In the genomic region with DNA sequence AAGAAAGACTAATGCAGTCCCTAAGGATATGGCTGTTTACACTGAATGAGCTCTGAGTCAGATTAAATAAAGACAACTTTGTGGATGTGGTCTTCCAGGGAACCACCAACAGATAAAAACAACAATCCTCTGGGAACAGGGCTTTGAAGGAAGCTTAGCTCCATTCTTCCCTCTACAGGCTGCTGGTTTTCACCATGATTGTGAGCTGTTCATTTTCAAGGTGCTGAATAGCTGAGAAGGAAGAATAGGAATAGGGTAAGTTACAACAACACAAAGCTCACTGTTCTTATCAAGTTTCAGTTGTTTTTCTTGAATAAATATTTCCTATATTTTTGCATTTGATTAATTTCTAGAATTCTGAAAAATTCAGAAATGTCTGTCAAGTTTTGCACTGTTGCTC, we compare ENCODE assay signal across 13 cellular contexts. TPM values are rescaled to one million over a fixed set of nuclear protein-coding genes. Genes with fewer than 3 reads are reported as not detected.
A peak's percentile ranks its signal among the peaks of the same experiment; 100 is the strongest.
DNase-seq lines count a peak whose midpoint lies in the region; ATAC-seq and TF ChIP-seq lines count a peak whose summit lies in the region.
"Had no signal": no experiment of that assay in that cellular context is flagged by ENCODE, and none has a peak within 500 bp of the region (broad histone marks: within the 10 kb centered on the region; RNA-seq: fewer than 3 reads in every experiment).

No MANE protein-coding gene starts in this region.

- no peak for ATAC-seq in left lung
- ATAC-seq: activated T-helper 17 cell treated with anti-CD3 and anti-CD28 coated beads, Interleukin-2, amount 50 U/mL, for 72 hours had no signal

- H3K27me3 ChIP-seq in cardiac muscle cell (no peaks in the 10 kb centered on the region), right atrium auricular region (no peaks in the 10 kb centered on the region), SK-N-SH (ENCODE audit: insufficient read depth) (no peaks in the 10 kb centered on the region; the same call in 1 of the 2 replicates), left lung (peaks cover 0 to 2% of the 10 kb centered on the region in 2 donors)

- H4K20me1 ChIP-seq in SK-N-SH (ENCODE audit: insufficient read depth): no peaks in the 10 kb centered on the region

- no peak overlapping the region for H3K9ac ChIP-seq in SK-N-SH

- intact Hi-C loops in left lung (cut with DNase I): no loop called here

- H2AFZ ChIP-seq in SK-N-SH (ENCODE audit: low read depth): no peak overlapping the region

- TF ChIP-seq CTCF in cardiac muscle cell (IDR thresholded peaks at IDR 0.05; ENCODE audit: low read depth, low read length): peak; percentile 30
- TF ChIP-seq CTCF in right atrium auricular region (IDR thresholded peaks at IDR 0.05): no peak
- TF ChIP-seq CTCF in SK-N-SH (IDR thresholded peaks at IDR 0.05): peak; percentile 23
- peak; percentile 43 for TF ChIP-seq CTCF in fibroblast of the aortic adventitia (IDR thresholded peaks at IDR 0.05; ENCODE audit: insufficient read depth, low read length)
- TF ChIP-seq CTCF in left lung (IDR thresholded peaks at IDR 0.05): no peak

- CTCF ChIA-PET in SK-N-SH (lab: Yijun Ruan, JAX): interaction anchor here (0.8 kb wide), 1 partner anchor 562 kb away, joined by 3 read pairs; no protein-coding TSS in a partner anchor

- H3K4me2 ChIP-seq in SK-N-SH: no peak overlapping the region

- H3K9me3 ChIP-seq in cardiac muscle cell (ENCODE audit: low read depth): no peaks in the 10 kb centered on the region
- H3K9me3 ChIP-seq in right atrium auricular region: no peaks in the 10 kb centered on the region
- H3K9me3 ChIP-seq in SK-N-SH: no peaks in the 10 kb centered on the region
- no peaks in the 10 kb centered on the region for H3K9me3 ChIP-seq in left lung

- H3K9me2 ChIP-seq in SK-N-SH: no peaks in the 10 kb centered on the region

- no peak overlapping the region for H3K4me3 ChIP-seq in cardiac muscle cell
- no peak overlapping the region for H3K4me3 ChIP-seq in right atrium auricular region
- H3K4me3 ChIP-seq in SK-N-SH (ENCODE audit: low read depth in 2 of 2, low read length in 1 of 2): no peak overlapping the region
- H3K4me3 ChIP-seq in fibroblast of the aortic adventitia (ENCODE audit: low read depth, low read length): no peak overlapping the region
- H3K4me3 ChIP-seq in left lung: no peak overlapping the region

- no peak for TF ChIP-seq RAD21 in SK-N-SH (IDR thresholded peaks at IDR 0.05; ENCODE audit: low read length)

- POLR2A ChIA-PET in SK-N-SH (lab: Yijun Ruan, JAX): no interaction called here

- no peaks in the 10 kb centered on the region for H3K36me3 ChIP-seq in cardiac muscle cell
- no peaks in the 10 kb centered on the region for H3K36me3 ChIP-seq in right atrium auricular region
- H3K36me3 ChIP-seq in SK-N-SH (replicated peaks in 1 of 2; ENCODE audit: control insufficient read depth in 1 of 2, insufficient read depth in 2 of 2, low read length in 1 of 2): no peaks in the 10 kb centered on the region
- H3K36me3 ChIP-seq in left lung: no peaks in the 10 kb centered on the region

- TF ChIP-seq EP300 in SK-N-SH (IDR thresholded peaks at IDR 0.05; ENCODE audit: borderline replicate concordance in 1 of 2, low read depth in 1 of 2, low read length in 1 of 2): no peak

- H3K4me1 ChIP-seq in cardiac muscle cell (ENCODE audit: low read depth): no peaks in the 10 kb centered on the region
- no peaks in the 10 kb centered on the region for H3K4me1 ChIP-seq in right atrium auricular region
- no peaks in the 10 kb centered on the region for H3K4me1 ChIP-seq in SK-N-SH (ENCODE audit: control insufficient read depth in 1 of 2, insufficient read depth in 2 of 2, low read depth in 1 of 2, low read length in 1 of 2)
- no peaks in the 10 kb centered on the region for H3K4me1 ChIP-seq in left lung

- H3K79me2 ChIP-seq in SK-N-SH (ENCODE audit: insufficient read depth): no peaks in the 10 kb centered on the region

- H3K27ac ChIP-seq in cardiac muscle cell (no peak overlapping the region), right atrium auricular region (no peak overlapping the region), SK-N-SH (ENCODE audit: low read depth in 2 of 2, low read length in 1 of 2) (no peak overlapping the region), left lung (no peak overlapping the region)

- peak; percentile 44 to 62 for DNase-seq in cardiac muscle cell (ENCODE audit: low read depth in 1 of 2, low spot score in 1 of 2)
- DNase-seq in right atrium auricular region (ENCODE audit: low spot score): no peak
- no peak for DNase-seq in SK-N-SH
- DNase-seq in fibroblast of the aortic adventitia (ENCODE audit: low read depth): peak; percentile 48
- DNase-seq in NCI-H774 (lab: John Stamatoyannopoulos, UW): no peak
- DNase-seq in CD1c-positive myeloid dendritic cell (ENCODE audit: extremely low spot score): no peak
- no peak for DNase-seq in Ammon's horn (ENCODE audit: low spot score)
- no peak for DNase-seq in left lung
- DNase-seq: AML-193; NCI-H2107; Right ventricle myocardium superior; stimulated activated CD4-positive, alpha-beta T cell treated with anti-CD3 and anti-CD28 coated beads, Interleukin-2, amount 100 ng/mL, for 48 hours had no signal

- H3F3A ChIP-seq in SK-N-SH (replicated peaks; ENCODE audit: insufficient read depth): no peaks in the 10 kb centered on the region

TF ChIP-seq in SK-N-SH, 30 proteins besides CTCF, POLR2A, EP300 and RAD21:
- no peak for TF ChIP-seq MXI1 (IDR thresholded peaks at IDR 0.05; ENCODE audit: low read depth, low read length)
- TF ChIP-seq, protein P1, sequence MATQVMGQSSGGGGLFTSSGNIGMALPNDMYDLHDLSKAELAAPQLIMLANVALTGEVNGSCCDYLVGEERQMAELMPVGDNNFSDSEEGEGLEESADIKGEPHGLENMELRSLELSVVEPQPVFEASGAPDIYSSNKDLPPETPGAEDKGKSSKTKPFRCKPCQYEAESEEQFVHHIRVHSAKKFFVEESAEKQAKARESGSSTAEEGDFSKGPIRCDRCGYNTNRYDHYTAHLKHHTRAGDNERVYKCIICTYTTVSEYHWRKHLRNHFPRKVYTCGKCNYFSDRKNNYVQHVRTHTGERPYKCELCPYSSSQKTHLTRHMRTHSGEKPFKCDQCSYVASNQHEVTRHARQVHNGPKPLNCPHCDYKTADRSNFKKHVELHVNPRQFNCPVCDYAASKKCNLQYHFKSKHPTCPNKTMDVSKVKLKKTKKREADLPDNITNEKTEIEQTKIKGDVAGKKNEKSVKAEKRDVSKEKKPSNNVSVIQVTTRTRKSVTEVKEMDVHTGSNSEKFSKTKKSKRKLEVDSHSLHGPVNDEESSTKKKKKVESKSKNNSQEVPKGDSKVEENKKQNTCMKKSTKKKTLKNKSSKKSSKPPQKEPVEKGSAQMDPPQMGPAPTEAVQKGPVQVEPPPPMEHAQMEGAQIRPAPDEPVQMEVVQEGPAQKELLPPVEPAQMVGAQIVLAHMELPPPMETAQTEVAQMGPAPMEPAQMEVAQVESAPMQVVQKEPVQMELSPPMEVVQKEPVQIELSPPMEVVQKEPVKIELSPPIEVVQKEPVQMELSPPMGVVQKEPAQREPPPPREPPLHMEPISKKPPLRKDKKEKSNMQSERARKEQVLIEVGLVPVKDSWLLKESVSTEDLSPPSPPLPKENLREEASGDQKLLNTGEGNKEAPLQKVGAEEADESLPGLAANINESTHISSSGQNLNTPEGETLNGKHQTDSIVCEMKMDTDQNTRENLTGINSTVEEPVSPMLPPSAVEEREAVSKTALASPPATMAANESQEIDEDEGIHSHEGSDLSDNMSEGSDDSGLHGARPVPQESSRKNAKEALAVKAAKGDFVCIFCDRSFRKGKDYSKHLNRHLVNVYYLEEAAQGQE (IDR thresholded peaks at IDR 0.05; ENCODE audit: low read depth, low read length): peak; percentile 93

RNA-seq across cellular contexts. Expression of a gene that starts 25.9 kb away (rescaled TPM):
- total RNA-seq in cardiac muscle cell (33.4 and 54.1 TPM in 2 replicates), right atrium auricular region (10 to 100 TPM; 29.2 to 32.1 TPM), fibroblast of the aortic adventitia (ENCODE audit: low replicate concordance) (34.0 and 119 TPM in 2 replicates), left lung (10 to 100 TPM; 49.5 to 53.5 TPM)
- polyA plus RNA-seq in cardiac muscle cell (7.1 and 15.9 TPM in 2 replicates), SK-N-SH (2012; rRNA removed) (4.7 and 7.8 TPM in 2 replicates)
- polyA plus RNA-seq in SK-N-SH (2012; cell fraction: cytosol; rRNA removed): 7.3 and 7.7 TPM in 2 replicates
- polyA plus RNA-seq in SK-N-SH (2012; cell fraction: nucleus; rRNA removed): 7.9 and 16.5 TPM in 2 replicates

RNA-seq across cellular contexts. Expression of a gene that starts 34.9 kb away (rescaled TPM):
- 0.49 TPM in 1 of 2 replicates, not detected in the other for total RNA-seq in cardiac muscle cell
- not detected in 2 replicates for polyA plus RNA-seq in cardiac muscle cell
- total RNA-seq in right atrium auricular region: not detected
- not detected in 2 replicates for polyA plus RNA-seq in SK-N-SH (2012; rRNA removed)
- 0.04 TPM in 1 of 2 replicates, not detected in the other for polyA plus RNA-seq in SK-N-SH (2012; cell fraction: cytosol; rRNA removed)
- polyA plus RNA-seq in SK-N-SH (2012; cell fraction: nucleus; rRNA removed): not detected in 2 replicates
- not detected in 2 replicates for total RNA-seq in fibroblast of the aortic adventitia (ENCODE audit: low replicate concordance)
- total RNA-seq in left lung: 1 to 10 TPM in 1 of 2 donors, not detected in 1; 3.2 TPM
- total RNA-seq: activated T-helper 17 cell treated with anti-CD3 and anti-CD28 coated beads, Interleukin-2, amount 50 U/mL, for 72 hours; Right ventricle myocardium superior had no signal

Comparison
In these comparisons a context has a peak if more than half of its experiments do, and no peak if none do; other contexts are left out.
1. DNase-seq: peak in cardiac muscle cell (2 of 2) and fibroblast of the aortic adventitia (single experiment); none in right atrium auricular region (single experiment), SK-N-SH (single experiment), NCI-H774 (single experiment), CD1c-positive myeloid dendritic cell (single experiment), Ammon's horn (single experiment) and left lung (0 of 2).
2. CTCF ChIP-seq: peak in cardiac muscle cell (single experiment), SK-N-SH (single experiment) and fibroblast of the aortic adventitia (single experiment); none in right atrium auricular region (0 of 2) and left lung (0 of 2).